ENCODE assay signal across 20 cellular contexts in genomic region chr17:55201609-55201932, GRCh38.
A peak's percentile ranks its signal among the peaks of the same experiment; 100 is the strongest.
DNase-seq lines count a peak whose midpoint lies in the region; ATAC-seq, FAIRE-seq and TF ChIP-seq lines count a peak whose summit lies in the region.
"Had no signal": no experiment of that assay in that cellular context is flagged by ENCODE, and none has a peak within 500 bp of the region (broad histone marks: within the 10 kb centered on the region; RNA-seq: fewer than 3 reads in every experiment).

No MANE protein-coding gene starts in this region.

- H3K27me3 ChIP-seq in MM.1S (replicated peaks; ENCODE audit: insufficient read depth, low read length) (no peaks in the 10 kb centered on the region), H1 (replicated peaks in 1 of 4; ENCODE audit: control insufficient read depth in 3 of 4, extremely low read depth in 1 of 4, insufficient read depth in 3 of 4, low read length in 3 of 4) (no peaks in the 10 kb centered on the region)
- H3K27me3 ChIP-seq: MG63 had no signal

- FAIRE-seq in H1 (lab: Jason Lieb, UNC): no peak

- H3K14ac ChIP-seq in H1 (ENCODE audit: insufficient read length): no peak overlapping the region

- H2AFZ ChIP-seq in MM.1S (ENCODE audit: low read length): no peak overlapping the region
- no peak overlapping the region for H2AFZ ChIP-seq in H1 (ENCODE audit: low read length)

- H3K4me1 ChIP-seq in MM.1S (ENCODE audit: low read length) (peaks cover 3% of the 10 kb centered on the region; the same call in 1 of the 2 replicates), H1 (replicated peaks in 1 of 4; ENCODE audit: control insufficient read depth in 3 of 4, insufficient read depth in 4 of 4, low read length in 3 of 4) (no peaks in the 10 kb centered on the region; a peak in 1 of 7 replicates)

- no peaks in the 10 kb centered on the region for H3K9me2 ChIP-seq in MM.1S (replicated peaks; ENCODE audit: insufficient read depth, low read length)

- no peak for TF ChIP-seq CTCF in MM.1S (IDR thresholded peaks at IDR 0.05; ENCODE audit: low read length)
- TF ChIP-seq CTCF in H1 (IDR thresholded peaks at IDR 0.05; ENCODE audit: control extremely low read depth in 1 of 3, insufficient read depth in 1 of 3, low read depth in 1 of 3, low read length in 3 of 3): no peak

- CTCF ChIA-PET in H1 (lab: Charles Lee; ENCODE audit: partially characterized antibody): interaction anchor here (2.2 kb wide), 1 partner anchor 195 kb away, joined by 7 read pairs; no protein-coding TSS in a partner anchor

- no peak overlapping the region for H3K4me3 ChIP-seq in MM.1S (ENCODE audit: low read length)
- H3K4me3 ChIP-seq in H1 (ENCODE audit: extremely low read depth in 1 of 4, insufficient read depth in 2 of 4, low read depth in 3 of 4, low read length in 4 of 4): no peak overlapping the region
- H3K4me3 ChIP-seq: MG63 had no signal

- H4K20me1 ChIP-seq in MM.1S (ENCODE audit: insufficient read depth, low read length): no peaks in the 10 kb centered on the region
- no peaks in the 10 kb centered on the region for H4K20me1 ChIP-seq in H1 (replicated peaks in 1 of 2; ENCODE audit: control insufficient read depth in 1 of 2, insufficient read depth in 2 of 2, low read length in 2 of 2)

- no peak overlapping the region for H2BK12ac ChIP-seq in H1 (ENCODE audit: low read depth, low read length)

- H4K5ac ChIP-seq in H1 (ENCODE audit: insufficient read length, low read depth, low read length): no peak overlapping the region

- no peak overlapping the region for H2BK120ac ChIP-seq in H1 (replicated peaks; ENCODE audit: low read depth, low read length)

- H3F3A ChIP-seq in MM.1S (ENCODE audit: insufficient read depth, low read length): no peaks in the 10 kb centered on the region

- H3K18ac ChIP-seq in H1 (ENCODE audit: extremely low read depth, low read length): no peak overlapping the region

- no peak overlapping the region for H4K91ac ChIP-seq in H1 (replicated peaks; ENCODE audit: insufficient read length, low read length)

- H3K4me2 ChIP-seq in MM.1S (ENCODE audit: low read depth, low read length): peak overlapping the region; percentile 31; the same call in 1 of the 2 replicates
- H3K4me2 ChIP-seq in H1 (ENCODE audit: insufficient read depth in 1 of 2, low read depth in 2 of 2, low read length in 2 of 2): no peak overlapping the region

- H3K79me1 ChIP-seq in H1 (ENCODE audit: low read depth, low read length): no peaks in the 10 kb centered on the region

- H3K36me3 ChIP-seq in MM.1S (replicated peaks; ENCODE audit: insufficient read depth, low read length): no peaks in the 10 kb centered on the region
- no peaks in the 10 kb centered on the region for H3K36me3 ChIP-seq in H1 (ENCODE audit: control insufficient read depth in 2 of 4, insufficient read depth in 4 of 4, low read length in 3 of 4)
- H3K36me3 ChIP-seq: MG63 had no signal

- POLR2A ChIA-PET in H1 (lab: Charles Lee; ENCODE audit: partially characterized antibody): no interaction called here

- H3K9me3 ChIP-seq in MM.1S (replicated peaks; ENCODE audit: insufficient read depth, low read length) (no peaks in the 10 kb centered on the region), H1 (ENCODE audit: insufficient read depth in 2 of 2, low read depth in 1 of 2, low read length in 1 of 2) (no peaks in the 10 kb centered on the region)
- H3K9me3 ChIP-seq: MG63 had no signal

- no peak overlapping the region for H2BK20ac ChIP-seq in H1 (ENCODE audit: low read length)

- H3K4ac ChIP-seq in H1 (replicated peaks; ENCODE audit: insufficient read length, low read depth, low read length): no peak overlapping the region

- no peak overlapping the region for H3K27ac ChIP-seq in MM.1S (ENCODE audit: low read length)
- no peak overlapping the region for H3K27ac ChIP-seq in H1 (ENCODE audit: low read depth, low read length)
- H3K27ac ChIP-seq: 22Rv1 had no signal

- no peak overlapping the region for H2BK5ac ChIP-seq in H1 (ENCODE audit: low read depth, low read length)

- H3K9ac ChIP-seq in MM.1S (ENCODE audit: low read length) (no peak overlapping the region), H1 (replicated peaks in 1 of 4; ENCODE audit: extremely low read depth in 1 of 4, low read depth in 3 of 4, low read length in 3 of 4) (no peak overlapping the region)

- no peak overlapping the region for H2AK5ac ChIP-seq in H1 (ENCODE audit: low read depth, low read length)

- H3K23ac ChIP-seq in H1 (ENCODE audit: insufficient read length): no peak overlapping the region

- H3K23me2 ChIP-seq in H1 (ENCODE audit: low read depth, low read length): no peaks in the 10 kb centered on the region

- no peak overlapping the region for H4K8ac ChIP-seq in H1 (ENCODE audit: extremely low read depth, insufficient read depth, low read length)

- TF ChIP-seq POLR2A in H1 (IDR thresholded peaks at IDR 0.05; ENCODE audit: control extremely low read depth in 1 of 2, low read depth in 2 of 2, low read length in 2 of 2): no peak

- H3K56ac ChIP-seq in H1 (replicated peaks; ENCODE audit: insufficient read length, low read depth, low read length): no peak overlapping the region

- TF ChIP-seq RAD21 in H1 (IDR thresholded peaks at IDR 0.05 in 1 of 2, conservative IDR thresholded peaks at IDR 0.05 in 1 of 2; ENCODE audit: low read depth in 2 of 2, low read length in 2 of 2): no peak

- H2BK15ac ChIP-seq in H1 (ENCODE audit: low read length): no peak overlapping the region

- DNase-seq in DMS 273 (lab: John Stamatoyannopoulos, UW; ENCODE audit: unreplicated experiment) (peak; percentile 17), DMS 273 treated with DMSO at 0.1 percent for 48 hours (lab: John Stamatoyannopoulos, UW) (no peak), MM.1S (peak; percentile 25), H1 (ENCODE audit: low read depth in 1 of 2, low spot score in 2 of 2) (no peak), retina (peak; percentile 20), HPDE6-E6E7 (ENCODE audit: extremely low spot score) (no peak), EL (no peak)
- DNase-seq: GF-D8, Karpas-422, MG63, NCI-H1092, NCI-H1436 treated with DMSO at 0.1 percent for 48 hours, NCI-H2029 treated with DMSO at 0.1 percent for 48 hours, NCI-H2171, NCI-H510A treated with DMSO at 0.1 percent for 48 hours, NCI-H82, SW 1271 had no signal

- H3K79me2 ChIP-seq in MM.1S (ENCODE audit: low read length) (no peaks in the 10 kb centered on the region), H1 (ENCODE audit: control insufficient read depth in 1 of 2, insufficient read depth in 2 of 2, low read length in 2 of 2) (no peaks in the 10 kb centered on the region)

- ATAC-seq in HG03432 (IDR thresholded peaks at IDR 0.05; ENCODE audit: unreplicated experiment): no peak
- ATAC-seq: Panc1 had no signal

- WGBS in H1 (ENCODE audit: extremely low coverage in 1 of 2, insufficient coverage in 1 of 2, insufficient read length in 1 of 2, insufficient replicate concordance in 2 of 2, low coverage in 1 of 2, low lambda C conversion rate in 2 of 2, missing lambda C conversion rate in 1 of 2), 2 experiments: 54% methylated on average over 4 of the region's 4 CpGs; no CpG with 5 or more reads in 1 of the 2 experiments

- TF ChIP-seq EP300 in H1 (IDR thresholded peaks at IDR 0.05; ENCODE audit: borderline replicate concordance in 1 of 2, low read depth in 2 of 2, low read length in 2 of 2): no peak

TF ChIP-seq in H1, 55 proteins besides CTCF, POLR2A, EP300 and RAD21:
- peak; percentile 97 for TF ChIP-seq MAFK (IDR thresholded peaks at IDR 0.05; ENCODE audit: low read depth, low read length)
- TF ChIP-seq POLR2AphosphoS5 (IDR thresholded peaks at IDR 0.05; ENCODE audit: low read depth, low read length): no peak

Comparison
In these comparisons a context has a peak if more than half of its experiments do, and no peak if none do; other contexts are left out.
1. DNase-seq: peak in DMS 273 (single experiment), MM.1S (single experiment) and retina (single experiment); none in DMS 273 treated with DMSO at 0.1 percent for 48 hours (single experiment), H1 (0 of 2), HPDE6-E6E7 (single experiment) and EL (single experiment).